In genomic region chr2:166375736-166376487, GRCh38 we compare ENCODE assay signal across 8 cellular contexts. TPM values are rescaled to one million over a fixed set of nuclear protein-coding genes. Genes with fewer than 3 reads are reported as not detected.
DNase-seq lines count a peak whose midpoint lies in the region; ATAC-seq and TF ChIP-seq lines count a peak whose summit lies in the region.

Gene SCN9A (minus strand): TSS chr2:166375944. CDS start chr2:166311756, 64,188 bp downstream.

- ATAC-seq in HG02938 (IDR thresholded peaks at IDR 0.05; ENCODE audit: unreplicated experiment) (peak; percentile 60), foreskin keratinocyte (peak; percentile 90)
- peak; percentile 68 for ATAC-seq in naive thymus-derived CD4-positive, alpha-beta T cell

- no peak within 1 kb of the TSS for H3K27ac ChIP-seq in foreskin keratinocyte
- H3K27ac ChIP-seq in naive thymus-derived CD4-positive, alpha-beta T cell (ENCODE audit: low read depth, low read length), result no peak within 1 kb of the TSS

- H3K9me3 ChIP-seq in naive thymus-derived CD4-positive, alpha-beta T cell (ENCODE audit: control insufficient read depth in 2 of 3, low read length in 3 of 3), result no peaks in the 10 kb centered on the region

- peak within 1 kb of the TSS in 9 of 10 donors; percentile 30 to 91 (median 74) for H3K4me3 Mint-ChIP-seq in naive thymus-derived CD4-positive, alpha-beta T cell

- H3K27me3 Mint-ChIP-seq in naive thymus-derived CD4-positive, alpha-beta T cell, result peaks cover 27 to 50% (median 47%) of the 10 kb centered on the region in 5 donors

- no peak within 1 kb of the TSS for H3K4me3 ChIP-seq in naive thymus-derived CD4-positive, alpha-beta T cell (ENCODE audit: low read length)

- POLR2A ChIA-PET in naive thymus-derived CD4-positive, alpha-beta T cell (lab: Charles Lee), result no interaction called here

- CTCF ChIA-PET in naive thymus-derived CD4-positive, alpha-beta T cell (lab: Charles Lee), result no interaction called here

- H3K27ac Mint-ChIP-seq in naive thymus-derived CD4-positive, alpha-beta T cell, result peak within 1 kb of the TSS in 1 of 9 donors; percentile 8

- intact Hi-C loops in naive thymus-derived CD4-positive, alpha-beta T cell (cut with micrococcal nuclease), result no loop called here

- H3K36me3 Mint-ChIP-seq in naive thymus-derived CD4-positive, alpha-beta T cell, result no peaks in the 10 kb centered on the region

- peaks cover 0 to 20% (median 18%) of the 10 kb centered on the region in 7 donors for H3K4me1 Mint-ChIP-seq in naive thymus-derived CD4-positive, alpha-beta T cell

- no peak for TF ChIP-seq CTCF in foreskin keratinocyte (conservative IDR thresholded peaks at IDR 0.05)

- peaks cover 59% of the 10 kb centered on the region for H3K27me3 ChIP-seq in foreskin keratinocyte
- H3K27me3 ChIP-seq in naive thymus-derived CD4-positive, alpha-beta T cell (ENCODE audit: control insufficient read depth in 2 of 2, insufficient read depth in 2 of 2, low read length in 2 of 2), result no peaks in the 10 kb centered on the region

- DNase-seq in activated CD4-positive, alpha-beta T cell treated with anti-CD3 and anti-CD28 coated beads for 48 hours, result peak; percentile 28
- no peak for DNase-seq in activated CD4-positive, alpha-beta T cell treated with anti-CD3 and anti-CD28 coated beads, Interleukin-2, amount 50 U/mL, for 1 hour
- DNase-seq in NCI-H2196 (lab: John Stamatoyannopoulos, UW; ENCODE audit: unreplicated experiment), result peak; percentile 70
- DNase-seq in activated CD8-positive, alpha-beta memory T cell treated with anti-CD3 and anti-CD28 coated beads, Interleukin-2, amount 50 U/mL, for 4 hours, result peak; percentile 18
- peak; percentile 28 to 62 for DNase-seq in foreskin keratinocyte
- peak in 3 of 9 donors; percentile 2 to 35 (median 22) for DNase-seq in naive thymus-derived CD4-positive, alpha-beta T cell
- peak; percentile 55 for DNase-seq in ureter (ENCODE audit: low spot score)

- H3K36me3 ChIP-seq in naive thymus-derived CD4-positive, alpha-beta T cell (ENCODE audit: control insufficient read depth in 2 of 3, insufficient read depth in 3 of 3, low read length in 3 of 3), result no peaks in the 10 kb centered on the region

- H3K4me1 ChIP-seq in foreskin keratinocyte, result peaks cover 5% of the 10 kb centered on the region
- no peaks in the 10 kb centered on the region for H3K4me1 ChIP-seq in naive thymus-derived CD4-positive, alpha-beta T cell (ENCODE audit: control insufficient read depth in 2 of 2, insufficient read depth in 2 of 2, low read length in 2 of 2)

- H3K9me3 Mint-ChIP-seq in naive thymus-derived CD4-positive, alpha-beta T cell, result peaks cover 0 to 4% (median 0%) of the 10 kb centered on the region in 11 donors

RNA-seq across cellular contexts. Expression of gene SCN9A, which starts in this region (rescaled TPM):
- total RNA-seq in foreskin keratinocyte (0.39 and 0.85 TPM in 2 replicates), ureter (3.1 TPM)
- 0.07 and 0.11 TPM in 2 replicates for polyA plus RNA-seq in foreskin keratinocyte
- total RNA-seq in naive thymus-derived CD4-positive, alpha-beta T cell, result 1 to 10 TPM in 2 of 5 experiments, under 1 TPM in 2, not detected in 1; 0.13 to 1.8 (median 1.0) TPM
- polyA plus RNA-seq in naive thymus-derived CD4-positive, alpha-beta T cell, result under 1 TPM; 0.12 to 0.16 TPM

Comparison
In these comparisons a context has a peak if more than half of its experiments do, and no peak if none do; other contexts are left out.
1. Peak in DNase-seq and ATAC-seq in foreskin keratinocyte; RNA of the gene not detected or under 1 TPM.